In the genomic region with DNA sequence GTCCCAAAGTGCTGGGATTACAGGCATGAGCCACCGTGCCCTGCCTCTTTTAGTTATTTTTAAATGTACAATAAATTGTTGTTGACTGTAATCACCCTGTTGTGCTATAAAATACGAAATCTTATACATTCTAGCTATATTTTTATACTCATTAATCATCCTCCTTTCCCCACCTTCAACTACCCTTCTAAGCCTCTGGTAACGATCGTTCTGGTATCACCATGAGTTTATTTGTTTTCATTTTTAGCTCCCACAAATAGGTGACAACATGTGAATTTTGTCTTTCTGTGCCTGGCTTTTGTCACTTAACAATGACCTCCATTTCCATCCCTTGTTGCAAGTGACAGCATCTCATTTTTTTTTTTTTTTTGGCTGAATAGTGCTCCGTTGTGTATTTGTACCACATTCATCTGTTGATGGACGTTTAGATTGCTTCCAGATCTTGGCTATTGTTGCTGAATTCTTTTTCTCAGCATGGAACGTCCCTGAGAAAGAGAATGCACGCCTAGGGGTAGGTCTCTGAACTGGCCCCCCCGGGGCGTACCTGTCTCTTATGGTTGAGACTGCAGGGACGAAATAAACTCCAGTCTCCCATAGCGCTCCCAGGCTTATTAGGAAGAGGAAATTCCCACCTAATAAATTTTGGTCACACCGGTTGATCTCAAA, we compare ENCODE assay signal across 6 cellular contexts.
A peak's percentile ranks its signal among the peaks of the same experiment; 100 is the strongest.
DNase-seq lines count a peak whose midpoint lies in the region; FAIRE-seq and TF ChIP-seq lines count a peak whose summit lies in the region.
"Not testable (repeated sequence)": the region's sequence is repeated elsewhere in the genome, so short reads cannot be mapped to it uniquely, and the experiment has no call there.

No MANE protein-coding gene starts in this region.

- not testable (repeated sequence) for H3K27ac ChIP-seq in H9 (ENCODE audit: insufficient read length, low read depth, low read length); endodermal cell (ENCODE audit: low read depth, low read length); iPS-20b (ENCODE audit: low read length); neural progenitor cell

- H4K8ac ChIP-seq in H9 (replicated peaks; ENCODE audit: insufficient read length, low read depth, low read length): not testable (repeated sequence)

- H3K4me3 ChIP-seq in endodermal cell (ENCODE audit: low read length): peak overlapping the region; percentile 78
- peak overlapping the region; percentile 84; the same call in 1 of the 2 replicates for H3K4me3 ChIP-seq in iPS-20b (ENCODE audit: low read length)
- peak overlapping the region; percentile 19 for H3K4me3 ChIP-seq in neural progenitor cell

- H3K27me3 ChIP-seq in H9 (ENCODE audit: insufficient read depth, low read length); endodermal cell (ENCODE audit: control insufficient read depth, insufficient read depth, low read length, poor library complexity, severe bottlenecking); iPS-20b (ENCODE audit: insufficient read depth, low read length); neural progenitor cell: not testable (repeated sequence)

- not testable (repeated sequence) for H3K79me1 ChIP-seq in H9 (ENCODE audit: insufficient read depth, low read depth, low read length, poor library complexity, severe bottlenecking)

- H2BK5ac ChIP-seq in H9 (ENCODE audit: insufficient read length, low read length): not testable (repeated sequence)

- H2BK20ac ChIP-seq in H9 (ENCODE audit: low read depth, low read length, poor library complexity, severe bottlenecking): not testable (repeated sequence)

- H3K9me3 Mint-ChIP-seq in H9 (peaks cover 14 to 18% of the 10 kb centered on the region in 2 experiments), endodermal cell (peaks cover 19% of the 10 kb centered on the region), neural progenitor cell (peaks cover 17% of the 10 kb centered on the region)

- H3F3A ChIP-seq in neural progenitor cell (ENCODE audit: low read depth): peaks cover 37% of the 10 kb centered on the region

- not testable (repeated sequence) for H3K36me3 ChIP-seq in endodermal cell (ENCODE audit: control insufficient read depth, insufficient read depth, low read length); iPS-20b (ENCODE audit: insufficient read depth, low read depth, low read length); neural progenitor cell

- not testable (repeated sequence) for H3K4ac ChIP-seq in H9 (ENCODE audit: low read depth, low read length)

- H3K4me1 Mint-ChIP-seq in H9: peaks cover 33 to 38% of the 10 kb centered on the region in 2 experiments
- H3K4me1 Mint-ChIP-seq in endodermal cell: peaks cover 25% of the 10 kb centered on the region
- H3K4me1 Mint-ChIP-seq in neural progenitor cell: peaks cover 19% of the 10 kb centered on the region

- H2BK15ac ChIP-seq in H9 (ENCODE audit: low read depth, low read length): not testable (repeated sequence)

- H3K56ac ChIP-seq in H9 (ENCODE audit: insufficient read length, low read depth, low read length): not testable (repeated sequence)

- H4K20me1 ChIP-seq in H9 (ENCODE audit: control insufficient read depth, insufficient read depth, insufficient read length); neural progenitor cell (ENCODE audit: low read depth): not testable (repeated sequence)

- peak; percentile 65 for FAIRE-seq in GM12892 (lab: Jason Lieb, UNC)

- not testable (repeated sequence) for H3K79me2 ChIP-seq in H9 (ENCODE audit: insufficient read depth, low read length); neural progenitor cell (ENCODE audit: low read depth)

- H3K18ac ChIP-seq in H9 (ENCODE audit: insufficient read length, low read depth, low read length): not testable (repeated sequence)

- not testable (repeated sequence) for H3K4me1 ChIP-seq in H9 (ENCODE audit: insufficient read depth, low read length); endodermal cell (ENCODE audit: control insufficient read depth, insufficient read depth, low read length)
- H3K4me1 ChIP-seq in iPS-20b (ENCODE audit: insufficient read depth, low read length): peaks cover 20% of the 10 kb centered on the region; the same call in 1 of the 2 replicates
- H3K4me1 ChIP-seq in neural progenitor cell: peaks cover 30% of the 10 kb centered on the region

- not testable (repeated sequence) for H3K23ac ChIP-seq in H9 (ENCODE audit: insufficient read length, low read depth, low read length)

- H3K36me3 Mint-ChIP-seq in H9 (ENCODE audit: insufficient read depth in 1 of 3, low read depth in 3 of 3): peaks cover 15 to 27% (median 16%) of the 10 kb centered on the region in 3 experiments
- peaks cover 32% of the 10 kb centered on the region for H3K36me3 Mint-ChIP-seq in endodermal cell (ENCODE audit: low read depth)
- H3K36me3 Mint-ChIP-seq in neural progenitor cell: peaks cover 21% of the 10 kb centered on the region

- H3K4me2 ChIP-seq in H9 (ENCODE audit: insufficient read depth, insufficient read length, low read length): peak overlapping the region; percentile 52
- H3K4me2 ChIP-seq in neural progenitor cell: peak overlapping the region; percentile 73

- H3K14ac ChIP-seq in H9 (ENCODE audit: insufficient read depth, low read length): not testable (repeated sequence)

- H3K4me3 Mint-ChIP-seq in H9 (peak overlapping the region; percentile 57 to 73), endodermal cell (peak overlapping the region; percentile 68), neural progenitor cell (peak overlapping the region; percentile 2)

- H2BK120ac ChIP-seq in H9 (ENCODE audit: low read depth, low read length, poor library complexity, severe bottlenecking): not testable (repeated sequence)

- H3K9me3 ChIP-seq in H9 (ENCODE audit: control insufficient read depth, low read depth, low read length); iPS-20b (ENCODE audit: insufficient read depth, low read depth, low read length); neural progenitor cell (ENCODE audit: low read depth): not testable (repeated sequence)
- peaks cover 16% of the 10 kb centered on the region for H3K9me3 ChIP-seq in endodermal cell (ENCODE audit: control insufficient read depth, low read length)

- not testable (repeated sequence) for H2AFZ ChIP-seq in H9 (ENCODE audit: low read length); neural progenitor cell (replicated peaks)

- H2AK5ac ChIP-seq in H9 (ENCODE audit: insufficient read length, low read length): not testable (repeated sequence)

- H3K23me2 ChIP-seq in H9 (ENCODE audit: insufficient read length, low read depth, low read length, poor library complexity, severe bottlenecking): not testable (repeated sequence)

- H4K91ac ChIP-seq in H9 (ENCODE audit: insufficient read length, low read depth, low read length): not testable (repeated sequence)

- H3K27ac Mint-ChIP-seq in H9 (peak overlapping the region; percentile 24 to 96 (median 85); a peak in 4 of 7 replicates), endodermal cell (peak overlapping the region; percentile 67)
- H3K27ac Mint-ChIP-seq in neural progenitor cell: not testable (repeated sequence)

- TF ChIP-seq CTCF in H9 (conservative IDR thresholded peaks at IDR 0.05); neural progenitor cell (IDR thresholded peaks at IDR 0.05): not testable (repeated sequence)
- peak; percentile 22 for TF ChIP-seq CTCF in endodermal cell (conservative IDR thresholded peaks at IDR 0.05)

- no CpG with 5 or more reads among the region's 13 CpGs for WGBS in H9 (ENCODE audit: extremely low coverage, insufficient read length, low lambda C conversion rate)
- 10 to 30% methylated on average over 4 to 13 of the region's 13 CpGs for WGBS in endodermal cell (ENCODE audit: insufficient coverage in 1 of 2, insufficient read length in 1 of 2), 2 experiments

- not testable (repeated sequence) for DNase-seq in GM12892 (ENCODE audit: insufficient read length); H9
- peak; percentile 5 to 15 for DNase-seq in NCI-H2081 (lab: John Stamatoyannopoulos, UW)
- DNase-seq in endodermal cell: peak; percentile 86
- DNase-seq in neural progenitor cell (ENCODE audit: low spot score): peak; percentile 31

- TF ChIP-seq POLR2A in GM12892 (IDR thresholded peaks at IDR 0.05; ENCODE audit: low read depth, low read length): not testable (repeated sequence)

- not testable (repeated sequence) for H3K9ac ChIP-seq in H9 (ENCODE audit: extremely low read depth, insufficient read length, low read length); iPS-20b (ENCODE audit: low read depth, low read length); neural progenitor cell
- H3K9ac ChIP-seq in endodermal cell (ENCODE audit: extremely low read depth, low read length, poor library complexity, severe bottlenecking): peak overlapping the region; percentile 23

- not testable (repeated sequence) for H4K5ac ChIP-seq in H9 (ENCODE audit: insufficient read length, low read depth, low read length)

- H3K27me3 Mint-ChIP-seq in H9 (ENCODE audit: low read depth); endodermal cell (ENCODE audit: insufficient read depth); neural progenitor cell (ENCODE audit: insufficient read depth, low read depth): not testable (repeated sequence)

- not testable (repeated sequence) for H2BK12ac ChIP-seq in H9 (ENCODE audit: insufficient read length, low read depth, low read length)

- not testable (repeated sequence) for H3T11ph ChIP-seq in H9 (ENCODE audit: low read length)

Comparison
In these comparisons a context has a peak if more than half of its experiments do, and no peak if none do; other contexts are left out.
1. H3K4me3 Mint-ChIP-seq: peak in every context shown above with its lines; median percentile 68 in endodermal cell; 65 in H9; 2 in neural progenitor cell.
2. H3K4me3 ChIP-seq: peak in every context shown above with its lines; median percentile 84 in iPS-20b; 78 in endodermal cell; 19 in neural progenitor cell.